In genomic region chr11:79390923-79391322, GRCh38 we compare ENCODE assay signal across 20 cellular contexts. TPM values are rescaled to one million over a fixed set of nuclear protein-coding genes. Genes with fewer than 3 reads are reported as not detected.
"Had no signal": no experiment of that assay in that cellular context is flagged by ENCODE, and none has a peak within 500 bp of the region (broad histone marks: within the 10 kb centered on the region; RNA-seq: fewer than 3 reads in every experiment).

No MANE protein-coding gene starts in this region.

- DNase-seq: activated CD4-positive, alpha-beta T cell treated with anti-CD3 and anti-CD28 coated beads, Interleukin-2, amount 50 U/mL, for 1 hour; activated CD4-positive, CD25-positive, alpha-beta regulatory T cell treated with anti-CD3 and anti-CD28 coated beads, Interleukin-2, amount 50 U/mL, for 72 hours; activated CD8-positive, alpha-beta memory T cell treated with anti-CD3 and anti-CD28 coated beads, Interleukin-2, amount 50 U/mL, for 4 hours; activated naive CD4-positive, alpha-beta T cell treated with anti-CD3 and anti-CD28 coated beads for 36 hours; activated T-cell treated with anti-CD3 and anti-CD28 coated beads, Interleukin-2, amount 50 U/mL, for 4 hours; anterior cingulate cortex; brain microvascular endothelial cell; colonic mucosa; lower lobe of right lung; retina had no signal

- ATAC-seq: activated T-cell treated with anti-CD3 and anti-CD28 coated beads, Interleukin-2, amount 50 U/mL, for 4 hours; gastroesophageal sphincter; lower lobe of right lung had no signal

- H3K27me3 Mint-ChIP-seq: central memory CD8-positive, alpha-beta T cell had no signal

- H3K4me3 ChIP-seq: colonic mucosa, gastroesophageal sphincter, lower lobe of right lung, skin epidermis, suprapubic skin had no signal

- H3K9me3 ChIP-seq: colonic mucosa, gastroesophageal sphincter, lower lobe of right lung, suprapubic skin had no signal

- H3K4me3 Mint-ChIP-seq: activated naive CD4-positive, alpha-beta T cell treated with anti-CD3 and anti-CD28 coated beads for 36 hours; activated T-cell treated with anti-CD3 and anti-CD28 coated beads, Interleukin-2, amount 50 U/mL, for 4 hours; central memory CD8-positive, alpha-beta T cell; nephron; stimulated activated naive CD8-positive, alpha-beta T cell treated with anti-CD3 and anti-CD28 coated beads, Interleukin-15, Interleukin-2, amounts not matched to agents 100 ng/mL and 50 ng/mL, for 24 hours; T-helper 1 cell treated with Interleukin-12 subunit alpha and Interleukin-12 subunit beta and Interleukin-4 antibody, amounts not matched to agents 30 μg/mL and 1 μg/mL, for 36 hours; type B pancreatic cell had no signal

- H3K27me3 ChIP-seq: brain microvascular endothelial cell, colonic mucosa, gastroesophageal sphincter, suprapubic skin had no signal

- H3K4me1 ChIP-seq: colonic mucosa, gastroesophageal sphincter, lower lobe of right lung, parathyroid adenoma, suprapubic skin had no signal

- H3K36me3 ChIP-seq: brain microvascular endothelial cell, colonic mucosa, gastroesophageal sphincter, lower lobe of right lung, suprapubic skin had no signal

- H3K9me3 Mint-ChIP-seq: activated naive CD4-positive, alpha-beta T cell treated with anti-CD3 and anti-CD28 coated beads for 36 hours; activated T-cell treated with anti-CD3 and anti-CD28 coated beads, Interleukin-2, amount 50 U/mL, for 4 hours; central memory CD8-positive, alpha-beta T cell; nephron; stimulated activated naive CD8-positive, alpha-beta T cell treated with anti-CD3 and anti-CD28 coated beads, Interleukin-15, Interleukin-2, amounts not matched to agents 100 ng/mL and 50 ng/mL, for 24 hours; T-helper 1 cell treated with Interleukin-12 subunit alpha and Interleukin-12 subunit beta and Interleukin-4 antibody, amounts not matched to agents 30 μg/mL and 1 μg/mL, for 36 hours; type B pancreatic cell had no signal

- H3K9ac ChIP-seq: parathyroid adenoma had no signal

- H2AFZ ChIP-seq: parathyroid adenoma had no signal

- H3K79me2 ChIP-seq: parathyroid adenoma had no signal

- H3K27ac ChIP-seq: brain microvascular endothelial cell, colonic mucosa, gastroesophageal sphincter, lower lobe of right lung, parathyroid adenoma, skin epidermis, suprapubic skin, VCaP had no signal

- H3K27ac Mint-ChIP-seq: activated naive CD4-positive, alpha-beta T cell treated with anti-CD3 and anti-CD28 coated beads for 36 hours; nephron; stimulated activated naive CD8-positive, alpha-beta T cell treated with anti-CD3 and anti-CD28 coated beads, Interleukin-15, Interleukin-2, amounts not matched to agents 100 ng/mL and 50 ng/mL, for 24 hours; T-helper 1 cell treated with Interleukin-12 subunit alpha and Interleukin-12 subunit beta and Interleukin-4 antibody, amounts not matched to agents 30 μg/mL and 1 μg/mL, for 36 hours; type B pancreatic cell had no signal

RNA-seq across cellular contexts. Expression of gene TENM4, which starts 49.9 kb away (rescaled TPM):
- total RNA-seq: activated naive CD4-positive, alpha-beta T cell treated with anti-CD3 and anti-CD28 coated beads for 36 hours had no signal
